22 cellular contexts compared by ENCODE assay signal in genomic region chr21:45433911-45434644, GRCh38. TPM values are rescaled to one million over a fixed set of nuclear protein-coding genes. Genes with fewer than 3 reads are reported as not detected.
DNase-seq lines count a peak whose midpoint lies in the region; ATAC-seq and TF ChIP-seq lines count a peak whose summit lies in the region.
"Had no signal": no experiment of that assay in that cellular context is flagged by ENCODE, and none has a peak within 500 bp of the region (broad histone marks: within the 10 kb centered on the region; RNA-seq: fewer than 3 reads in every experiment).

No MANE protein-coding gene starts in this region.

- peaks cover 0 to 8% of the 10 kb centered on the region in 2 experiments; a peak in 1 of 3 replicates for H3K36me3 ChIP-seq in HEK293 (ENCODE audit: control insufficient read depth in 2 of 2, insufficient read depth in 1 of 2, low read length in 2 of 2)
- H3K36me3 ChIP-seq in adrenal gland (replicated peaks in 1 of 2) = no peaks in the 10 kb centered on the region
- no peaks in the 10 kb centered on the region for H3K36me3 ChIP-seq in testis (ENCODE audit: low read depth, missing control alignments)
- H3K36me3 ChIP-seq: lower lobe of right lung, SJSA1 had no signal

- POLR2A ChIA-PET in HEK293 (lab: Yijun Ruan, JAX) = no interaction called here

- H3K4me3 ChIP-seq in HEK293 (ENCODE audit: low read depth, low read length) (no peak overlapping the region), adrenal gland (no peak overlapping the region), testis (no peak overlapping the region)
- H3K4me3 ChIP-seq: lower lobe of right lung, SJSA1 had no signal

- DNase-seq in adrenal gland = no peak
- no peak for DNase-seq in foreskin keratinocyte
- DNase-seq in testis = no peak
- DNase-seq in germinal center (ENCODE audit: low spot score) = no peak
- no peak for DNase-seq in activated naive CD8-positive, alpha-beta T cell treated with anti-CD3 and anti-CD28 coated beads for 36 hours
- no peak for DNase-seq in NCI-H1092 (lab: John Stamatoyannopoulos, UW)
- DNase-seq: activated CD4-positive, alpha-beta memory T cell treated with anti-CD3 and anti-CD28 coated beads for 36 hours; activated CD8-positive, alpha-beta memory T cell treated with anti-CD3 and anti-CD28 coated beads, Interleukin-2, amount 50 U/mL, for 4 hours; anterior cingulate cortex; lower lobe of right lung; NCI-H1105 treated with DMSO at 0.1 percent for 48 hours; NCI-H2029; NCI-H345; NCI-H748 treated with DMSO at 0.1 percent for 48 hours; stimulated activated naive B cell treated with anti-CD40 and anti-IgM and Interleukin-4, amounts not matched to agents 10 μg/mL and 1 μg/mL and 100 μg/mL, for 72 hours had no signal

- no peak overlapping the region for H3K27ac ChIP-seq in HEK293 (ENCODE audit: extremely low read depth, low read depth, low read length)
- peak overlapping the region in 3 of 5 donors; percentile 74 to 91 (median 90) for H3K27ac ChIP-seq in adrenal gland
- no peak overlapping the region for H3K27ac ChIP-seq in foreskin keratinocyte
- H3K27ac ChIP-seq in testis = peak overlapping the region; percentile 49 to 79
- H3K27ac ChIP-seq: lower lobe of right lung, SJSA1 had no signal

- peaks cover 2% of the 10 kb centered on the region for H3K4me1 Mint-ChIP-seq in activated naive CD8-positive, alpha-beta T cell treated with anti-CD3 and anti-CD28 coated beads for 36 hours

- CTCF ChIA-PET in HEK293 (lab: Yijun Ruan, JAX) = interaction anchor here (0.7 to 1.3 kb wide), 2 partner anchors 141 to 144 kb away, joined by 3 to 5 read pairs; no protein-coding TSS in a partner anchor

- no peak overlapping the region for H3K27ac Mint-ChIP-seq in activated naive CD8-positive, alpha-beta T cell treated with anti-CD3 and anti-CD28 coated beads for 36 hours
- H3K27ac Mint-ChIP-seq: activated CD4-positive, alpha-beta memory T cell treated with anti-CD3 and anti-CD28 coated beads for 36 hours; activated naive CD4-positive, alpha-beta T cell treated with anti-CD3 and anti-CD28 coated beads, Interleukin-2, amount 50 U/mL, for 24 hours; activated T-helper 1 cell treated with anti-CD3 and anti-CD28 coated beads, Interleukin-12 subunit alpha, Interleukin-12 subunit beta, Interleukin-2, Interleukin-4 antibody, amounts not matched to agents 30 ng/mL and 10 ng/mL and 1 ng/mL, durations not matched to agents 14 hours and 24 hours and 36 hours; stimulated activated naive B cell treated with anti-CD40 and anti-IgM and Interleukin-4, amounts not matched to agents 10 μg/mL and 1 μg/mL and 100 μg/mL, for 72 hours had no signal

- no peaks in the 10 kb centered on the region for H3K9me3 ChIP-seq in HEK293 (ENCODE audit: control insufficient read depth, insufficient read depth, low read depth, low read length)
- no peaks in the 10 kb centered on the region for H3K9me3 ChIP-seq in adrenal gland (replicated peaks in 1 of 3)
- H3K9me3 ChIP-seq in testis = no peaks in the 10 kb centered on the region
- H3K9me3 ChIP-seq: lower lobe of right lung, SJSA1 had no signal

- WGBS in adrenal gland, 4 donors = 66 to 82% (median 80%) methylated on average over 6 to 11 of the region's 11 CpGs
- 71 to 72% methylated on average over 11 of the region's 11 CpGs for WGBS in testis, 2 donors

- H3K9me3 Mint-ChIP-seq in activated naive CD8-positive, alpha-beta T cell treated with anti-CD3 and anti-CD28 coated beads for 36 hours = no peaks in the 10 kb centered on the region
- H3K9me3 Mint-ChIP-seq: activated CD4-positive, alpha-beta memory T cell treated with anti-CD3 and anti-CD28 coated beads for 36 hours; activated naive CD4-positive, alpha-beta T cell treated with anti-CD3 and anti-CD28 coated beads, Interleukin-2, amount 50 U/mL, for 24 hours; activated T-helper 1 cell treated with anti-CD3 and anti-CD28 coated beads, Interleukin-12 subunit alpha, Interleukin-12 subunit beta, Interleukin-2, Interleukin-4 antibody, amounts not matched to agents 30 ng/mL and 10 ng/mL and 1 ng/mL, durations not matched to agents 14 hours and 24 hours and 36 hours; stimulated activated naive B cell treated with anti-CD40 and anti-IgM and Interleukin-4, amounts not matched to agents 10 μg/mL and 1 μg/mL and 100 μg/mL, for 72 hours had no signal

- H3K4me1 ChIP-seq in HEK293 (ENCODE audit: control insufficient read depth, insufficient read depth, low read length) = 0 out of 2 replicates have a peak, but pooled peaks cover 6% of the 10 kb centered on the region
- peaks cover 23 to 43% of the 10 kb centered on the region in 2 donors for H3K4me1 ChIP-seq in adrenal gland (replicated peaks in 1 of 2)
- H3K4me1 ChIP-seq in foreskin keratinocyte = no peaks in the 10 kb centered on the region
- peaks cover 52% of the 10 kb centered on the region for H3K4me1 ChIP-seq in testis

- peaks cover 7% of the 10 kb centered on the region for H3K27me3 Mint-ChIP-seq in activated naive CD8-positive, alpha-beta T cell treated with anti-CD3 and anti-CD28 coated beads for 36 hours
- H3K27me3 Mint-ChIP-seq: activated naive CD4-positive, alpha-beta T cell treated with anti-CD3 and anti-CD28 coated beads, Interleukin-2, amount 50 U/mL, for 24 hours had no signal

- H3K36me3 Mint-ChIP-seq in activated naive CD8-positive, alpha-beta T cell treated with anti-CD3 and anti-CD28 coated beads for 36 hours = no peaks in the 10 kb centered on the region
- H3K36me3 Mint-ChIP-seq: activated CD4-positive, alpha-beta memory T cell treated with anti-CD3 and anti-CD28 coated beads for 36 hours; activated naive CD4-positive, alpha-beta T cell treated with anti-CD3 and anti-CD28 coated beads, Interleukin-2, amount 50 U/mL, for 24 hours; CD14-positive monocyte; stimulated activated naive B cell treated with anti-CD40 and anti-IgM and Interleukin-4, amounts not matched to agents 10 μg/mL and 1 μg/mL and 100 μg/mL, for 72 hours had no signal

- ATAC-seq in foreskin keratinocyte = peak; percentile 51
- ATAC-seq in HG03135 (IDR thresholded peaks at IDR 0.05; ENCODE audit: unreplicated experiment) = no peak
- ATAC-seq: activated CD4-positive, CD25-positive, alpha-beta regulatory T cell treated with anti-CD3 and anti-CD28 coated beads, Interleukin-2, amount 50 U/mL, for 24 hours; lower lobe of right lung; stimulated activated naive B cell treated with anti-CD40 and anti-IgM and Interleukin-4, amounts not matched to agents 10 μg/mL and 1 μg/mL and 100 μg/mL, for 72 hours had no signal

- H3K27me3 ChIP-seq in adrenal gland (no peaks in the 10 kb centered on the region), foreskin keratinocyte (no peaks in the 10 kb centered on the region), testis (no peaks in the 10 kb centered on the region)
- H3K27me3 ChIP-seq: SJSA1 had no signal

- intact Hi-C loops in adrenal gland (cut with DNase I) (loop anchor here in 1 of 2 donors (10.0 kb wide), 2 partner anchors 289 to 479 kb away; no protein-coding TSS in a partner anchor), testis (cut with DNase I; ENCODE audit: low total_unique reads) (no loop called here)

- no peak overlapping the region for H3K4me3 Mint-ChIP-seq in activated naive CD8-positive, alpha-beta T cell treated with anti-CD3 and anti-CD28 coated beads for 36 hours
- H3K4me3 Mint-ChIP-seq: activated CD4-positive, alpha-beta memory T cell treated with anti-CD3 and anti-CD28 coated beads for 36 hours; activated naive CD4-positive, alpha-beta T cell treated with anti-CD3 and anti-CD28 coated beads, Interleukin-2, amount 50 U/mL, for 24 hours; activated T-helper 1 cell treated with anti-CD3 and anti-CD28 coated beads, Interleukin-12 subunit alpha, Interleukin-12 subunit beta, Interleukin-2, Interleukin-4 antibody, amounts not matched to agents 30 ng/mL and 10 ng/mL and 1 ng/mL, durations not matched to agents 14 hours and 24 hours and 36 hours; CD14-positive monocyte; stimulated activated naive B cell treated with anti-CD40 and anti-IgM and Interleukin-4, amounts not matched to agents 10 μg/mL and 1 μg/mL and 100 μg/mL, for 72 hours had no signal

- TF ChIP-seq POLR2A in adrenal gland (IDR thresholded peaks at IDR 0.05) (no peak), testis (IDR thresholded peaks at IDR 0.05) (no peak)

- TF ChIP-seq CTCF in HEK293 (tag by site-specific recombination; IDR thresholded peaks at IDR 0.05) (no peak), adrenal gland (IDR thresholded peaks at IDR 0.05) (no peak), foreskin keratinocyte (conservative IDR thresholded peaks at IDR 0.05) (no peak), testis (IDR thresholded peaks at IDR 0.05) (no peak)

TF ChIP-seq in HEK293, 187 proteins besides CTCF, POLR2A, EP300 and RAD21 (continues in another document):
- TF ChIP-seq ZNF398 (tag by site-specific recombination; IDR thresholded peaks at IDR 0.05) (no peak), ZNF274 (IDR thresholded peaks at IDR 0.05; ENCODE audit: low read length) (no peak), ZNF274 (tag by site-specific recombination; IDR thresholded peaks at IDR 0.05; ENCODE audit: borderline replicate concordance) (no peak), ZEB2 (tag by site-specific recombination; IDR thresholded peaks at IDR 0.05) (peak; percentile 97), KLF7 (tag by site-specific recombination; IDR thresholded peaks at IDR 0.05; ENCODE audit: borderline replicate concordance) (no peak)

RNA-seq across cellular contexts. Expression of gene COL18A1, which starts 29.1 kb away (rescaled TPM):
- 100 to 1,000 TPM in 7 of 8 donors, 10 to 100 TPM in 1; 92.9 to 244 (median 141) TPM for total RNA-seq in adrenal gland
- 100 to 1,000 TPM in 2 of 3 donors, 10 to 100 TPM in 1; 10.9 to 201 (median 163) TPM for polyA plus RNA-seq in adrenal gland
- total RNA-seq in foreskin keratinocyte = 30.0 and 37.3 TPM in 2 replicates
- 26.2 and 32.3 TPM in 2 replicates for polyA plus RNA-seq in foreskin keratinocyte
- 100 to 1,000 TPM; 111 to 165 TPM for total RNA-seq in testis
- 53.2 TPM for polyA plus RNA-seq in testis (ENCODE audit: insufficient read depth, low read depth, low replicate concordance)
- 1 to 10 TPM; 3.5 to 4.0 TPM for total RNA-seq in activated naive CD8-positive, alpha-beta T cell treated with anti-CD3 and anti-CD28 coated beads for 36 hours

Comparison
In these comparisons a context has a peak if more than half of its experiments do, and no peak if none do; other contexts are left out.
1. H3K27ac ChIP-seq: peak in adrenal gland (3 of 5) and testis (2 of 2); none in HEK293 (single experiment) and foreskin keratinocyte (single experiment).